ENCODE assay signal across 10 cellular contexts in genomic region chr22:42683599-42684283, GRCh38. TPM values are rescaled to one million over a fixed set of nuclear protein-coding genes. Genes with fewer than 3 reads are reported as not detected.
DNase-seq lines count a peak whose midpoint lies in the region; ATAC-seq and TF ChIP-seq lines count a peak whose summit lies in the region.
"Had no signal": no experiment of that assay in that cellular context is flagged by ENCODE, and none has a peak within 500 bp of the region (broad histone marks: within the 10 kb centered on the region; RNA-seq: fewer than 3 reads in every experiment).

No MANE protein-coding gene starts in this region.

- DNase-seq in NCI-H2171 (lab: John Stamatoyannopoulos, UW) (peak; percentile 33), erythroblast (lab: John Stamatoyannopoulos, UW) (no peak), lung (ENCODE audit: low spot score) (no peak), stromal cell of bone marrow (ENCODE audit: low read depth) (peak; percentile 47)
- DNase-seq: activated CD8-positive, alpha-beta T cell treated with anti-CD3 and anti-CD28 coated beads for 36 hours; CD4-positive, alpha-beta T cell had no signal

- TF ChIP-seq CTCF in lung (IDR thresholded peaks at IDR 0.05; ENCODE audit: control extremely low read depth, extremely low read depth) = no peak

- H3K27ac ChIP-seq in lung (ENCODE audit: low read depth in 1 of 2, low read length in 1 of 2) = peak overlapping the region; percentile 27 to 28

- peaks cover 23 to 31% of the 10 kb centered on the region in 2 donors for H3K4me1 ChIP-seq in lung (ENCODE audit: control insufficient read depth in 2 of 2, insufficient read depth in 2 of 2, low read length in 2 of 2)

- ATAC-seq in lung (ENCODE audit: insufficient read depth, low FRiP score) (no peak), HG03095 (IDR thresholded peaks at IDR 0.05; ENCODE audit: unreplicated experiment) (no peak), HG03520 (IDR thresholded peaks at IDR 0.05; ENCODE audit: unreplicated experiment) (no peak), GM19395 (IDR thresholded peaks at IDR 0.05; ENCODE audit: unreplicated experiment) (no peak), HG02642 (IDR thresholded peaks at IDR 0.05; ENCODE audit: poor library complexity, unreplicated experiment) (no peak)
- ATAC-seq: activated CD8-positive, alpha-beta T cell treated with anti-CD3 and anti-CD28 coated beads for 36 hours had no signal

- TF ChIP-seq POLR2A in erythroblast (IDR thresholded peaks at IDR 0.05; ENCODE audit: low read length) = peak; percentile 0

- H3K9me3 ChIP-seq in lung (ENCODE audit: control insufficient read depth in 2 of 2, insufficient read depth in 1 of 2, low read length in 1 of 2) = peaks cover 0 to 1% of the 10 kb centered on the region in 2 donors

- H3K4me3 ChIP-seq in lung = no peak overlapping the region

- H3K27me3 ChIP-seq in lung (ENCODE audit: control insufficient read depth, insufficient read depth) = no peaks in the 10 kb centered on the region

- H3K36me3 ChIP-seq in lung (ENCODE audit: control insufficient read depth in 2 of 2, insufficient read depth in 2 of 2, low read length in 2 of 2) = peaks cover 0 to 2% of the 10 kb centered on the region in 2 donors

- WGBS in lung, 2 donors = 77 to 86% methylated on average over 8 of the region's 8 CpGs

RNA-seq across cellular contexts. Expression of gene CYB5R3, which starts 34.5 kb away (rescaled TPM):
- 100 to 1,000 TPM in 1 of 2 donors, 10 to 100 TPM in 1; 90.2 to 265 TPM for total RNA-seq in lung
- 100 to 1,000 TPM; 122 to 190 TPM for polyA plus RNA-seq in lung

RNA-seq across cellular contexts. Expression of gene A4GALT, which starts 36.9 kb away (rescaled TPM):
- 10 to 100 TPM in 1 of 2 donors, 1 to 10 TPM in 1; 8.6 to 24.8 TPM for total RNA-seq in lung
- polyA plus RNA-seq in lung = 10 to 100 TPM; 23.9 to 29.3 TPM
- total RNA-seq: CD4-positive, alpha-beta T cell had no signal

RNA-seq across cellular contexts. Expression of gene ATP5MGL, which starts 43.3 kb away (rescaled TPM):
- 1 to 10 TPM in 1 of 2 donors, under 1 TPM in 1; 0.82 to 1.1 TPM for total RNA-seq in lung
- under 1 TPM in 1 of 2 donors, not detected in 1; 0.16 TPM for polyA plus RNA-seq in lung

Comparison
In these comparisons a context has a peak if more than half of its experiments do, and no peak if none do; other contexts are left out.
1. DNase-seq: peak in NCI-H2171 (single experiment) and stromal cell of bone marrow (single experiment); none in erythroblast (0 of 2) and lung (single experiment).